Comparison of ENCODE assay signal across 2 cellular contexts in genomic region chr17:9321862-9322261, GRCh38.
TF ChIP-seq lines count a peak whose summit lies in the region.

No MANE protein-coding gene starts in this region.

TF ChIP-seq in H1, 55 proteins besides CTCF, POLR2A, EP300 and RAD21 (continued from another document):
- no peak for TF ChIP-seq ATF3 (IDR thresholded peaks at IDR 0.05; ENCODE audit: insufficient read depth, low read depth, low read length)
- TF ChIP-seq CBX5 (IDR thresholded peaks at IDR 0.05; ENCODE audit: low read depth, low read length): no peak
- no peak for TF ChIP-seq KDM4A (IDR thresholded peaks at IDR 0.05; ENCODE audit: low read depth, low read length, severe bottlenecking)
- no peak for TF ChIP-seq E2F6 (IDR thresholded peaks at IDR 0.05)
- TF ChIP-seq HDAC6 (IDR thresholded peaks at IDR 0.05; ENCODE audit: low read depth, low read length): no peak
- TF ChIP-seq ATF2 (IDR thresholded peaks at IDR 0.05; ENCODE audit: low read length): no peak
- TF ChIP-seq PHF8 (conservative IDR thresholded peaks at IDR 0.05; ENCODE audit: low read depth, low read length): no peak
- TF ChIP-seq BACH1 (IDR thresholded peaks at IDR 0.05; ENCODE audit: low read length): no peak
- no peak for TF ChIP-seq POU5F1 (IDR thresholded peaks at IDR 0.05; ENCODE audit: low read depth, low read length)
- TF ChIP-seq MAX (IDR thresholded peaks at IDR 0.05): no peak
- TF ChIP-seq SP1 (IDR thresholded peaks at IDR 0.05; ENCODE audit: low read depth, low read length): no peak
- TF ChIP-seq TAF7 (optimal IDR thresholded peaks at IDR 0.05; ENCODE audit: borderline replicate concordance, low read depth, low read length): no peak
- TF ChIP-seq EGR1 (IDR thresholded peaks at IDR 0.05; ENCODE audit: borderline replicate concordance, low read depth, low read length): no peak
- no peak for TF ChIP-seq SRF (IDR thresholded peaks at IDR 0.05; ENCODE audit: low read depth, low read length)
- no peak for TF ChIP-seq TBP (IDR thresholded peaks at IDR 0.05; ENCODE audit: low read depth, low read length)

TF ChIP-seq in liver, 16 proteins besides CTCF, POLR2A, EP300 and RAD21 (continued from another document):
- TF ChIP-seq ZBTB33 (IDR thresholded peaks at IDR 0.05) (no peak), HNF4A (conservative IDR thresholded peaks at IDR 0.05) (peak; percentile 76 to 83), NR2F2 (IDR thresholded peaks at IDR 0.05) (no peak), REST (IDR thresholded peaks at IDR 0.05) (no peak), RXRA (IDR thresholded peaks at IDR 0.05) (peak; percentile 18 to 51)
